1 cellular context compared by ENCODE assay signal in genomic region chrX:84047339-84047738, GRCh38.
TF ChIP-seq lines count a peak whose summit lies in the region.

No MANE protein-coding gene starts in this region.

TF ChIP-seq in GM23338, 12 proteins besides CTCF, POLR2A, EP300 and RAD21 (continued from another document):
- TF ChIP-seq ZNF462 (CRISPR knock-in tag; IDR thresholded peaks at IDR 0.05) = no peak
- no peak for TF ChIP-seq NANOG (IDR thresholded peaks at IDR 0.05; ENCODE audit: borderline replicate concordance)
- no peak for TF ChIP-seq JUNB (IDR thresholded peaks at IDR 0.05; ENCODE audit: unreplicated experiment)
